26 cellular contexts compared by ENCODE assay signal in genomic region chr12:89456565-89456964, GRCh38.
"Had no signal": no experiment of that assay in that cellular context is flagged by ENCODE, and none has a peak within 500 bp of the region (broad histone marks: within the 10 kb centered on the region; RNA-seq: fewer than 3 reads in every experiment).

No MANE protein-coding gene starts in this region.

- H3K9ac ChIP-seq: neural progenitor cell had no signal

- H3K4me3 Mint-ChIP-seq: mesothelial cell of epicardium; naive thymus-derived CD4-positive, alpha-beta T cell; nephron progenitor cell; neural progenitor cell; stimulated activated naive CD8-positive, alpha-beta T cell treated with anti-CD3 and anti-CD28 coated beads, Interleukin-15, Interleukin-2, amounts not matched to agents 100 ng/mL and 50 ng/mL, for 24 hours had no signal

- H3K36me3 Mint-ChIP-seq: mesothelial cell of epicardium, neural progenitor cell had no signal

- ATAC-seq: naive thymus-derived CD4-positive, alpha-beta T cell; right lobe of liver; upper lobe of right lung had no signal

- H2AFZ ChIP-seq: neural progenitor cell had no signal

- H3K4me2 ChIP-seq: neural progenitor cell had no signal

- H3K36me3 ChIP-seq: left ventricle myocardium inferior, neural progenitor cell, neutrophil, ovary, right atrium auricular region, right lobe of liver, suprapubic skin, thoracic aorta, tibial artery, upper lobe of right lung had no signal

- H3K9me3 ChIP-seq: left ventricle myocardium inferior, neutrophil, ovary, right atrium auricular region, right lobe of liver, suprapubic skin, thoracic aorta, tibial artery, upper lobe of right lung had no signal

- DNase-seq: hypothalamus; islet precursor cell; left ventricle myocardium inferior; mesendoderm; naive thymus-derived CD4-positive, alpha-beta T cell; nephron progenitor cell; ovary; right lobe of liver; stimulated activated CD4-positive, alpha-beta T cell treated with anti-CD3 and anti-CD28 coated beads, Interleukin-12 subunit alpha, Interleukin-12 subunit beta, amount 100 ng/mL, for 4 hours; stimulated activated CD4-positive, alpha-beta T cell treated with anti-CD3 and anti-CD28 coated beads, Interleukin-15, amount 100 ng/mL, for 24 hours; stimulated activated CD4-positive, alpha-beta T cell treated with anti-CD3 and anti-CD28 coated beads, Interleukin-2, amount 100 ng/mL, for 24 hours; stimulated activated CD4-positive, alpha-beta T cell treated with anti-CD3 and anti-CD28 coated beads, Interleukin-4, amount 100 ng/mL, for 1 hour; stimulated activated naive CD4-positive, alpha-beta T cell; tibial artery; trophoblast cell; upper lobe of right lung had no signal

- H3K27ac Mint-ChIP-seq: mesothelial cell of epicardium; naive thymus-derived CD4-positive, alpha-beta T cell; nephron progenitor cell; neural progenitor cell; progenitor cell of endocrine pancreas; stimulated activated naive CD8-positive, alpha-beta T cell treated with anti-CD3 and anti-CD28 coated beads, Interleukin-15, Interleukin-2, amounts not matched to agents 100 ng/mL and 50 ng/mL, for 24 hours had no signal

- H3K27ac ChIP-seq: left ventricle myocardium inferior, neural progenitor cell, neutrophil, ovary, right atrium auricular region, right lobe of liver, skin epidermis, suprapubic skin, thoracic aorta, tibial artery, upper lobe of right lung had no signal

- H3K4me3 ChIP-seq: left ventricle myocardium inferior, lung, neural progenitor cell, ovary, right atrium auricular region, right lobe of liver, skin epidermis, suprapubic skin, thoracic aorta, tibial artery, upper lobe of right lung had no signal

- H3K9me3 Mint-ChIP-seq: mesothelial cell of epicardium; naive thymus-derived CD4-positive, alpha-beta T cell; nephron progenitor cell; neural progenitor cell; stimulated activated naive CD8-positive, alpha-beta T cell treated with anti-CD3 and anti-CD28 coated beads, Interleukin-15, Interleukin-2, amounts not matched to agents 100 ng/mL and 50 ng/mL, for 24 hours had no signal

- H3K27me3 Mint-ChIP-seq: naive thymus-derived CD4-positive, alpha-beta T cell; progenitor cell of endocrine pancreas; stimulated activated naive CD8-positive, alpha-beta T cell treated with anti-CD3 and anti-CD28 coated beads, Interleukin-15, Interleukin-2, amounts not matched to agents 100 ng/mL and 50 ng/mL, for 24 hours had no signal

- H3K27me3 ChIP-seq: neural progenitor cell, neutrophil, ovary, right atrium auricular region, right lobe of liver, suprapubic skin, tibial artery, upper lobe of right lung had no signal
